1 cellular context compared by ENCODE assay signal in genomic region chr20:43458422-43458924, GRCh38.
TF ChIP-seq lines count a peak whose summit lies in the region.

No MANE protein-coding gene starts in this region.

TF ChIP-seq in GM23338, 12 proteins besides CTCF, POLR2A, EP300 and RAD21 (continued from another document):
- TF ChIP-seq ETS1 (IDR thresholded peaks at IDR 0.05) (no peak), EZH2 (IDR thresholded peaks at IDR 0.05; ENCODE audit: low read depth, unreplicated experiment) (no peak), CREB1 (CRISPR knock-in tag; IDR thresholded peaks at IDR 0.05; ENCODE audit: low read depth) (no peak), STAT1 (IDR thresholded peaks at IDR 0.05; ENCODE audit: unreplicated experiment) (no peak), NANOG (IDR thresholded peaks at IDR 0.05; ENCODE audit: borderline replicate concordance) (no peak)
